13 cellular contexts compared by ENCODE assay signal in the genomic region with DNA sequence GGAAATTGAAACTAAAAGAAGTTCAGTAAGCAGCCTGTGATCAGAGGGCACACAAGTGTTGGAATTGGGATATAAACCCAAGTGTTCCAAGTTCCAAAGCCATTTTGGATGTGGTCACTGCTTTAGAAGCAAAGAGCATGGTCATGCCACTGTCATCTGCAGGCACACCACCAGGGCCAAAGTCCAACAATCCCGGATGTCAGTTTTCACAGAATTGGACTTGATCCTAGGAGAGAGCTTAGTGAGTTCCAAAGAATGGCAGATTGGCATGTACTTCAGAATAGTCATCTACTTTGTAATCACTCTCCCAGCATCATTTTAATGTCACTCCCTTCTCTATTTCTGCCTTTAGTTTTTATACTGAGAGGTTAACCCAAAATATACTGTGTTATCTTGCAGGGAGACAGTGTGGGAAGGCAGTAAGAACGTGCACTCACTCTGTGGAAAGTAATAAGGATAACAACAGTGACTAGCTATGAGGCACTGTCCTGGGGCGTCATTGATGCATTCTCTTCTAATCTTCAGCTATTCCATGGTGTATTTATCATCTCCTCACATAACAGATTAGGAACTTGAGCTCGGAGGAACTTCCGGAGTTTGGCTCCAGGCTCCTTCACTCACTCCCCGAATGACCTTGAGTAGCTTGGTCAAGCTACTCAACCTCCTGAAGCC.
DNase-seq lines count a peak whose midpoint lies in the region; ATAC-seq and TF ChIP-seq lines count a peak whose summit lies in the region.
"Had no signal": no experiment of that assay in that cellular context is flagged by ENCODE, and none has a peak within 500 bp of the region (broad histone marks: within the 10 kb centered on the region; RNA-seq: fewer than 3 reads in every experiment).

No MANE protein-coding gene starts in this region.

- H3K4me1 Mint-ChIP-seq in HFFc6 (ENCODE audit: low read depth): peaks cover 46% of the 10 kb centered on the region
- H3K4me1 Mint-ChIP-seq: activated naive CD8-positive, alpha-beta T cell treated with anti-CD3 and anti-CD28 coated beads for 36 hours; IgD-negative memory B cell; WTC11 had no signal

- intact Hi-C loops in body of pancreas (cut with DNase I): no loop called here
- intact Hi-C loops in right lobe of liver (cut with DNase I): no loop called here

- H3K36me3 Mint-ChIP-seq in HFFc6 (ENCODE audit: low read depth): peaks cover 5% of the 10 kb centered on the region
- H3K36me3 Mint-ChIP-seq: activated naive CD8-positive, alpha-beta T cell treated with anti-CD3 and anti-CD28 coated beads for 36 hours; IgD-negative memory B cell had no signal

- H3K23ac ChIP-seq in mesendoderm (ENCODE audit: low read length): no peak overlapping the region

- H3K27ac Mint-ChIP-seq in HFFc6: peak overlapping the region; percentile 74
- H3K27ac Mint-ChIP-seq: activated naive CD8-positive, alpha-beta T cell treated with anti-CD3 and anti-CD28 coated beads for 36 hours; WTC11 had no signal

- peak overlapping the region; percentile 95 for H3K27ac ChIP-seq in ACC112 (ENCODE audit: low read depth, low read length)
- H3K27ac ChIP-seq in body of pancreas: no peak overlapping the region
- H3K27ac ChIP-seq in right lobe of liver: no peak overlapping the region
- H3K27ac ChIP-seq in mesendoderm (ENCODE audit: low read depth, low read length): no peak overlapping the region

- H3K9me3 Mint-ChIP-seq in HFFc6: no peaks in the 10 kb centered on the region
- H3K9me3 Mint-ChIP-seq: activated naive CD8-positive, alpha-beta T cell treated with anti-CD3 and anti-CD28 coated beads for 36 hours had no signal

- no peak overlapping the region for H4K8ac ChIP-seq in mesendoderm (ENCODE audit: low read depth, low read length)

- no peak overlapping the region for H2BK5ac ChIP-seq in mesendoderm (ENCODE audit: low read length)

- H3K9me3 ChIP-seq in body of pancreas: no peaks in the 10 kb centered on the region
- H3K9me3 ChIP-seq in right lobe of liver: no peaks in the 10 kb centered on the region

- peak overlapping the region; percentile 63 for H2AFZ ChIP-seq in ACC112 (ENCODE audit: low read length, unreplicated experiment)

- H3K4me1 ChIP-seq in ACC112 (ENCODE audit: control insufficient read depth, insufficient read depth, low read length, unreplicated experiment) (peaks cover 52% of the 10 kb centered on the region), body of pancreas (no peaks in the 10 kb centered on the region), right lobe of liver (peaks cover 0 to 6% (median 0%) of the 10 kb centered on the region in 4 donors), mesendoderm (ENCODE audit: control insufficient read depth, low read depth, low read length) (no peaks in the 10 kb centered on the region)

- peaks cover 1% of the 10 kb centered on the region for H3K27me3 Mint-ChIP-seq in HFFc6 (ENCODE audit: insufficient read depth)
- H3K27me3 Mint-ChIP-seq: activated naive CD8-positive, alpha-beta T cell treated with anti-CD3 and anti-CD28 coated beads for 36 hours; IgD-negative memory B cell had no signal

- H3K4me2 ChIP-seq in mesendoderm (ENCODE audit: low read length): no peak overlapping the region

- TF ChIP-seq CTCF in HFFc6 (IDR thresholded peaks at IDR 0.05): no peak
- TF ChIP-seq CTCF in body of pancreas (IDR thresholded peaks at IDR 0.05): no peak
- no peak for TF ChIP-seq CTCF in right lobe of liver (IDR thresholded peaks at IDR 0.05)

- H3K9ac ChIP-seq in mesendoderm (ENCODE audit: low read length): no peak overlapping the region

- no peak overlapping the region for H3K18ac ChIP-seq in mesendoderm (ENCODE audit: low read length)

- H3K36me3 ChIP-seq in ACC112 (ENCODE audit: insufficient read depth, low read length) (no peaks in the 10 kb centered on the region), body of pancreas (replicated peaks in 1 of 2; ENCODE audit: insufficient read depth in 1 of 2, low read depth in 2 of 2) (no peaks in the 10 kb centered on the region), right lobe of liver (no peaks in the 10 kb centered on the region), mesendoderm (ENCODE audit: control insufficient read depth, insufficient read depth, low read length) (no peaks in the 10 kb centered on the region)

- no peak overlapping the region for H2BK120ac ChIP-seq in mesendoderm (ENCODE audit: low read depth, low read length)

- no peak overlapping the region for H2BK15ac ChIP-seq in mesendoderm (replicated peaks; ENCODE audit: low read depth)

- ATAC-seq in body of pancreas (peak; percentile 42), right lobe of liver (peak; percentile 40 to 93 (median 76))

- WGBS in body of pancreas, 2 donors: 51 to 57% methylated on average over 6 of the region's 6 CpGs
- WGBS in right lobe of liver (ENCODE audit: insufficient coverage, low coverage, low lambda C conversion rate, missing lambda C conversion rate): 67% methylated on average over 5 of the region's 6 CpGs
- no CpG with 5 or more reads among the region's 6 CpGs for WGBS in mesendoderm (ENCODE audit: extremely low coverage, insufficient coverage, low lambda C conversion rate)

- peak overlapping the region; percentile 67; the same call in 1 of the 2 replicates for H3K4me3 Mint-ChIP-seq in HFFc6
- H3K4me3 Mint-ChIP-seq: activated naive CD8-positive, alpha-beta T cell treated with anti-CD3 and anti-CD28 coated beads for 36 hours; IgD-negative memory B cell; WTC11 had no signal

- H4K5ac ChIP-seq in mesendoderm (ENCODE audit: low read length): no peak overlapping the region

- DNase-seq in HFFc6: peak; percentile 50
- peak in 2 of 4 donors; percentile 14 to 15 for DNase-seq in body of pancreas
- DNase-seq in right lobe of liver: peak; percentile 27 to 59 (median 52)
- no peak for DNase-seq in HK-2 (ENCODE audit: unreplicated experiment)
- no peak for DNase-seq in mesendoderm
- no peak for DNase-seq in NCI-H2107 treated with DMSO at 0.1 percent for 48 hours (lab: John Stamatoyannopoulos, UW; ENCODE audit: unreplicated experiment)
- no peak for DNase-seq in NCI-H69 (lab: John Stamatoyannopoulos, UW)
- DNase-seq: cortex of kidney, NCI-H187 treated with DMSO at 0.1 percent for 48 hours had no signal

- H3K27me3 ChIP-seq in ACC112 (ENCODE audit: insufficient read depth, low read length) (no peaks in the 10 kb centered on the region), body of pancreas (no peaks in the 10 kb centered on the region), right lobe of liver (no peaks in the 10 kb centered on the region), mesendoderm (ENCODE audit: insufficient read depth, low read length, poor library complexity) (no peaks in the 10 kb centered on the region)

- H2AK5ac ChIP-seq in mesendoderm (ENCODE audit: low read length): no peak overlapping the region

- no peak overlapping the region for H3K56ac ChIP-seq in mesendoderm (ENCODE audit: low read length)

- no peak overlapping the region for H3K4ac ChIP-seq in mesendoderm (ENCODE audit: low read depth, low read length)

- H3K79me1 ChIP-seq in mesendoderm (ENCODE audit: low read length): no peaks in the 10 kb centered on the region

- H3K4me3 ChIP-seq in ACC112 (ENCODE audit: low read depth, low read length): peak overlapping the region; percentile 58; the same call in 1 of the 2 replicates
- H3K4me3 ChIP-seq in body of pancreas: no peak overlapping the region
- no peak overlapping the region for H3K4me3 ChIP-seq in right lobe of liver
- H3K4me3 ChIP-seq in mesendoderm (ENCODE audit: low read length): no peak overlapping the region

- H3K79me2 ChIP-seq in ACC112 (ENCODE audit: control insufficient read depth, insufficient read depth, low read length, unreplicated experiment) (no peaks in the 10 kb centered on the region), mesendoderm (ENCODE audit: control insufficient read depth, insufficient read depth, low read length) (no peaks in the 10 kb centered on the region)

- TF ChIP-seq POLR2A in body of pancreas (IDR thresholded peaks at IDR 0.05) (no peak), right lobe of liver (IDR thresholded peaks at IDR 0.05) (no peak)

Comparison
In these comparisons a context has a peak if more than half of its experiments do, and no peak if none do; other contexts are left out.
1. DNase-seq: peak in HFFc6 (single experiment) and right lobe of liver (3 of 3); none in HK-2 (single experiment), mesendoderm (single experiment), NCI-H2107 treated with DMSO at 0.1 percent for 48 hours (single experiment) and NCI-H69 (single experiment).